Comparison of ENCODE assay signal across 15 cellular contexts in the genomic region with DNA sequence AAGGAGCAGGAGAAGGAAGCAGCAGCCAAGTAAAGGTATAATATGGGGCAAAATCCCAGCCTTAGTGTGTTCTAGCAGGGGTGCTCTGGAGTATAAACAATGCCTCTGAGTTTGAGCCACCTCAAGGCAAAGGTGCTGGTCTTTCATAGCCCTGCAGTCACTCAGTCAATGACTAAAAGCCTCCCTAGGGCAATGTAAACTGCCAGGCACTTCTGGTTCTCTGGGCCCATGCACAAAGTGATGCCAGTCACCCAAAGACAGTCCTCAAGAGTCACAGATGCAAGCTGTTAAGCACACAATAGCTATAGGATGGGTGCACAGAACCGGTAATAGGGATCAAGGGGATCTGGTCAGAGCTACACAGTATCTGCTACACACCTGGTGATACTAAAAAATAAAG.
"Had no signal": no experiment of that assay in that cellular context is flagged by ENCODE, and none has a peak within 500 bp of the region (broad histone marks: within the 10 kb centered on the region; RNA-seq: fewer than 3 reads in every experiment).

No MANE protein-coding gene starts in this region.

- H3K27me3 Mint-ChIP-seq: activated CD4-positive, alpha-beta T cell treated with anti-CD3 and anti-CD28 coated beads, Interleukin-2, amount 10 ng/mL, durations not matched to agents 7 days and 5 days; activated naive CD8-positive, alpha-beta T cell; natural killer cell treated with Interleukin-12 subunit alpha and Interleukin-12 subunit beta and Interleukin-15 and Interleukin-18, amount 100 ng/mL, for 72 hours had no signal

- H3K9me3 ChIP-seq: colonic mucosa, left lung, thyroid gland had no signal

- H3K4me1 ChIP-seq: colonic mucosa, left lung had no signal

- DNase-seq: activated CD4-positive, alpha-beta T cell treated with anti-CD3 and anti-CD28 coated beads, Interleukin-2, amount 10 ng/mL, durations not matched to agents 7 days and 5 days; activated gamma-delta T cell treated with Interleukin-2 at 50 U/mL for 16 hours; amniotic stem cell; central memory CD4-positive, alpha-beta T cell; colonic mucosa; effector CD4-positive, alpha-beta T cell; foreskin keratinocyte; glutamatergic neuron; hypothalamus; kidney; left lung; thyroid gland had no signal

- H3K36me3 Mint-ChIP-seq: natural killer cell treated with Interleukin-12 subunit alpha and Interleukin-12 subunit beta and Interleukin-15 and Interleukin-18, amount 100 ng/mL, for 72 hours had no signal

- H3K4me3 Mint-ChIP-seq: activated CD4-positive, alpha-beta T cell treated with anti-CD3 and anti-CD28 coated beads, Interleukin-2, amount 10 ng/mL, durations not matched to agents 7 days and 5 days; activated naive CD8-positive, alpha-beta T cell; natural killer cell treated with Interleukin-12 subunit alpha and Interleukin-12 subunit beta and Interleukin-15 and Interleukin-18, amount 100 ng/mL, for 72 hours; stimulated activated effector memory CD8-positive, alpha-beta T cell treated with anti-CD3 and anti-CD28 coated beads, Interleukin-12 subunit alpha, Interleukin-12 subunit beta, amount 100 ng/mL, for 72 hours had no signal

- H3K27ac ChIP-seq: colonic mucosa, foreskin keratinocyte, left lung, thyroid gland had no signal

- H3K27ac Mint-ChIP-seq: activated CD4-positive, alpha-beta T cell treated with anti-CD3 and anti-CD28 coated beads, Interleukin-2, amount 10 ng/mL, durations not matched to agents 7 days and 5 days; activated naive CD8-positive, alpha-beta T cell; natural killer cell treated with Interleukin-12 subunit alpha and Interleukin-12 subunit beta and Interleukin-15 and Interleukin-18, amount 100 ng/mL, for 72 hours; stimulated activated effector memory CD8-positive, alpha-beta T cell treated with anti-CD3 and anti-CD28 coated beads, Interleukin-12 subunit alpha, Interleukin-12 subunit beta, amount 100 ng/mL, for 72 hours had no signal

- H3K9me3 Mint-ChIP-seq: activated CD4-positive, alpha-beta T cell treated with anti-CD3 and anti-CD28 coated beads, Interleukin-2, amount 10 ng/mL, durations not matched to agents 7 days and 5 days; natural killer cell treated with Interleukin-12 subunit alpha and Interleukin-12 subunit beta and Interleukin-15 and Interleukin-18, amount 100 ng/mL, for 72 hours; stimulated activated effector memory CD8-positive, alpha-beta T cell treated with anti-CD3 and anti-CD28 coated beads, Interleukin-12 subunit alpha, Interleukin-12 subunit beta, amount 100 ng/mL, for 72 hours had no signal

- H3K36me3 ChIP-seq: colonic mucosa had no signal

- H3K4me3 ChIP-seq: colonic mucosa, left lung, thyroid gland had no signal

- ATAC-seq: foreskin keratinocyte; left lung; natural killer cell treated with Interleukin-12 subunit alpha and Interleukin-12 subunit beta and Interleukin-15 and Interleukin-18, amount 100 ng/mL, for 72 hours; stimulated activated effector memory CD8-positive, alpha-beta T cell treated with anti-CD3 and anti-CD28 coated beads, Interleukin-12 subunit alpha, Interleukin-12 subunit beta, amount 100 ng/mL, for 72 hours had no signal

- H3K27me3 ChIP-seq: colonic mucosa, foreskin keratinocyte, left lung, thyroid gland had no signal
